In the genomic region with DNA sequence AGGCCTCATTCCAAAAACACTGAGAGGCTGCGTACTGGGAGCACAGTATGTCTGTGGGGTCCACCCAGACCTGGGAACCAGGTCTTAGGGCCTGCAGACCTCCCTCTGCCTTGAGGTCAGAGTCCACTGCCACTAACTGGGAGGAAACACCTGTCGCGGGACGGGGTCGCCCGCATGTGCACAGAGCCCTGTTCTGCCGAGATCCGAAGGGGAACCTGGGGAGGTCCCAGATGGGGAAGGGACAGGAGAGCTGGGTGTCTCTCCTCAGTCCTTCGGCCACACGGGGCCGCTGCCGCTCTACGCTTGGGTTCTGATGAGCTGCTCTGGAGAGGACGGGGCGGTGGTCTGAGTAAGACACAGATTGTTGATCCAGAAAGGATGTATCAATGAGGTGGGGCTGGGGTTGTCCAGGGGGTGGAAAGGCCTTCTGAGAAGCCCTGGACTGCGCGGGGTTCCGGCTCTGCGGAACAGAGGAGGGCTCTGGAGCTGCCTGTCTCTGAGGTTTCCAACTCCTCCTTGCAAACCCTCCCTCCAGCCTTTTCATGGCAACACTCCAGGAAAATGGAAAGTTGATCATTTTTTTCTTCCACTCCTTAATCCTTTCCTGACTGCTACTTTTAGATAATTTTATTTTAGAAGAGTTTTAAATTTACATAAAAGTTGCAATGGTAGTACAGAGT, we compare ENCODE assay signal across 8 cellular contexts. TPM values are rescaled to one million over a fixed set of nuclear protein-coding genes. Genes with fewer than 3 reads are reported as not detected.
DNase-seq lines count a peak whose midpoint lies in the region; ATAC-seq, FAIRE-seq and TF ChIP-seq lines count a peak whose summit lies in the region.
"Not testable (repeated sequence)": the region's sequence is repeated elsewhere in the genome, so short reads cannot be mapped to it uniquely, and the experiment has no call there.

No MANE protein-coding gene starts in this region.

- ATAC-seq in GM12878 = peak; percentile 98

- peak overlapping the region; percentile 5; the same call in 1 of the 2 replicates for H3K4me2 ChIP-seq in GM12878 (ENCODE audit: control insufficient read depth, insufficient read depth)

- not testable (repeated sequence) for H4K20me1 ChIP-seq in GM12878 (ENCODE audit: control insufficient read depth, insufficient read depth)

- H3K27ac Mint-ChIP-seq in type B pancreatic cell = not testable (repeated sequence)

- SMC1A ChIA-PET in GM12878 (lab: Charles Lee; ENCODE audit: uncharacterized antibody, unreplicated experiment) = interaction anchor here (0.6 to 8.6 kb wide), 12 partner anchors 10 to 1804 kb away, joined by 3 to 221 read pairs (median 5); no protein-coding TSS in a partner anchor

- BruUV-seq in GM12878 (replicated peaks; lab: Mats Ljungman, UMichigan) = not testable (repeated sequence)

- CTCF ChIA-PET in GM12878 (lab: Yijun Ruan, JAX) = interaction anchor here (0.6 to 10.3 kb wide), 30 partner anchors 12 to 605 kb away, joined by 3 to 480 read pairs (median 6); a partner anchor contains a TSS

- H3K79me2 ChIP-seq in GM12878 (ENCODE audit: control insufficient read depth, insufficient read depth, low read length) = not testable (repeated sequence)

- WGBS in GM12878 (ENCODE audit: insufficient coverage, insufficient replicate concordance, low lambda C conversion rate, missing lambda C conversion rate) = 5% methylated on average over 19 of the region's 19 CpGs
- WGBS in prostate gland = 3% methylated on average over 19 of the region's 19 CpGs

- in situ Hi-C loops in GM12878 (cut with MboI) = loop anchor here (5.0 kb wide), 3 partner anchors 115 to 250 kb away; a partner anchor contains a TSS

- intact Hi-C loops in GM12878 (cut with micrococcal nuclease; ENCODE audit: unreplicated experiment) (loop anchor here (1.0 to 10.0 kb wide), 4 partner anchors 62 to 603 kb away; a partner anchor contains a TSS), prostate gland (cut with DNase I) (loop anchor here (5.0 kb wide), 1 partner anchor 50 kb away; no protein-coding TSS in a partner anchor)

- H3K9ac ChIP-seq in GM12878 (ENCODE audit: control insufficient read depth, insufficient read depth, low read length) = not testable (repeated sequence)

- not testable (repeated sequence) for H2AFZ ChIP-seq in GM12878 (ENCODE audit: control insufficient read depth, low read depth, low read length)

- not testable (repeated sequence) for H3K4me3 Mint-ChIP-seq in type B pancreatic cell

- not testable (repeated sequence) for H3K4me3 ChIP-seq in GM12878, prostate gland

- not testable (repeated sequence) for H3K27me3 ChIP-seq in GM12878 (replicated peaks in 1 of 2; ENCODE audit: control insufficient read depth in 2 of 2, insufficient read depth in 2 of 2, low read length in 1 of 2)
- H3K27me3 ChIP-seq in prostate gland (replicated peaks; ENCODE audit: insufficient read depth) = peaks cover 15% of the 10 kb centered on the region

- peak; percentile 91 for TF ChIP-seq RAD21 in GM12878 (IDR thresholded peaks at IDR 0.05; ENCODE audit: insufficient read depth, low read depth, low read length)

- peaks cover 89% of the 10 kb centered on the region for H3K27me3 Mint-ChIP-seq in type B pancreatic cell

- not testable (repeated sequence) for TF ChIP-seq EP300 in GM12878 (IDR thresholded peaks at IDR 0.05; ENCODE audit: borderline replicate concordance in 1 of 2, control insufficient read depth in 1 of 2, low read depth in 2 of 2, low read length in 2 of 2)

- not testable (repeated sequence) for H3K36me3 Mint-ChIP-seq in type B pancreatic cell

- peak; percentile 96 for FAIRE-seq in GM12878 (lab: Jason Lieb, UNC)

- TF ChIP-seq POLR2A in GM12878 (IDR thresholded peaks at IDR 0.05; ENCODE audit: low read depth, low read length); prostate gland (IDR thresholded peaks at IDR 0.05): not testable (repeated sequence)

- H3K36me3 ChIP-seq in GM12878 (ENCODE audit: control insufficient read depth in 2 of 2, insufficient read depth in 2 of 2, low read length in 1 of 2); prostate gland: not testable (repeated sequence)

- H3K4me1 ChIP-seq in GM12878 (ENCODE audit: control insufficient read depth, insufficient read depth, low read length); prostate gland (replicated peaks): not testable (repeated sequence)

- H3K27ac ChIP-seq in GM12878 (ENCODE audit: control insufficient read depth, insufficient read depth); prostate gland: not testable (repeated sequence)

- peak; percentile 93 for TF ChIP-seq CTCF in GM12872 (IDR thresholded peaks at IDR 0.05; ENCODE audit: insufficient read depth, low read depth, low read length)
- TF ChIP-seq CTCF in GM12878 (IDR thresholded peaks at IDR 0.05 in 2 of 3, conservative IDR thresholded peaks at IDR 0.05 in 1 of 3; ENCODE audit: control insufficient read depth in 2 of 3, extremely low read depth in 1 of 3, insufficient read depth in 1 of 3, low read depth in 3 of 3, low read length in 3 of 3) = peak; percentile 87 to 90 (median 89)
- peak; percentile 30 to 79 (median 68) for TF ChIP-seq CTCF in prostate gland (IDR thresholded peaks at IDR 0.05)
- TF ChIP-seq CTCF in type B pancreatic cell (conservative IDR thresholded peaks at IDR 0.05) = peak; percentile 85

- H3K9me3 Mint-ChIP-seq in type B pancreatic cell = not testable (repeated sequence)

- not testable (repeated sequence) for H3K4me1 Mint-ChIP-seq in type B pancreatic cell (ENCODE audit: unreplicated experiment)

- RAD21 ChIA-PET in GM12878 (lab: Charles Lee; ENCODE audit: unreplicated experiment) = interaction anchor here (0.6 to 6.9 kb wide), 23 partner anchors 11 to 605 kb away, joined by 3 to 159 read pairs (median 4); a partner anchor contains a TSS

- POLR2A ChIA-PET in GM12878 (lab: Charles Lee) = interaction anchor here (0.7 to 3.5 kb wide), 4 partner anchors 50 to 190 kb away, joined by 3 to 15 read pairs (median 3); a partner anchor contains a TSS

- DNase-seq in HPDE6-E6E7 (ENCODE audit: extremely low spot score) (peak; percentile 68), NCI-H748 treated with DMSO at 0.1 percent for 48 hours (lab: John Stamatoyannopoulos, UW) (peak; percentile 49), hepatic stellate cell (ENCODE audit: low spot score) (peak; percentile 66), prostate gland (ENCODE audit: low spot score) (peak; percentile 68)
- peak; percentile 66 for DNase-seq in activated CD4-positive, CD25-positive, alpha-beta regulatory T cell treated with anti-CD3 and anti-CD28 coated beads, Interleukin-2, amount 50 U/mL, for 16 hours (ENCODE audit: low read depth, low spot score)
- not testable (repeated sequence) for DNase-seq in GM12878 (ENCODE audit: low read depth, low spot score); type B pancreatic cell (ENCODE audit: extremely low spot score, unreplicated experiment)

- H3K9me3 ChIP-seq in GM12878 (replicated peaks; ENCODE audit: control insufficient read depth, insufficient read depth, low read length); prostate gland: not testable (repeated sequence)

TF ChIP-seq in GM12878, 131 proteins besides CTCF, POLR2A, EP300 and RAD21:
- TF ChIP-seq BHLHE40 (IDR thresholded peaks at IDR 0.05; ENCODE audit: borderline replicate concordance in 1 of 2, low read depth in 2 of 2, low read length in 1 of 2) (0 out of 4 replicates have a peak, but pooled peaks of 1 of the 2 experiments have one; percentile 8), YY1 (IDR thresholded peaks at IDR 0.05; ENCODE audit: low read depth, low read length) (peak; percentile 39; the same call in 1 of the 2 replicates), SMC3 (IDR thresholded peaks at IDR 0.05; ENCODE audit: borderline replicate concordance, low read length) (peak; percentile 59; the same call in 1 of the 2 replicates)

RNA-seq across cellular contexts. Expression of a gene that starts 7.2 kb away (rescaled TPM):
- 370 and 377 TPM in 2 replicates for total RNA-seq in GM12878 (2013; cell fraction: nucleolus; rRNA removed)
- total RNA-seq in GM12878 (2014; rRNA removed) = 483 and 499 TPM in 2 replicates
- 262 and 265 TPM in 2 replicates for total RNA-seq in GM12878 (2014; rRNA removed; fragmentation: Illumina TruSeq; extraction: Trizol)
- total RNA-seq in GM12878 (2021) = 390 and 409 TPM in 2 replicates
- polyA plus RNA-seq in GM12878 (2011; ENCODE audit: low read depth) = 300 TPM
- polyA plus RNA-seq in GM12878 (2011; rRNA removed) = 259 and 321 TPM in 2 replicates
- polyA plus RNA-seq in GM12878 (2011; cell fraction: cytosol; rRNA removed) = 371 and 460 TPM in 2 replicates
- polyA plus RNA-seq in GM12878 (2011; cell fraction: nucleus; rRNA removed) = 254 and 282 TPM in 2 replicates
- 497 and 532 TPM in 2 replicates for polyA plus RNA-seq in GM12878 (2012)
- 157 and 256 TPM in 2 replicates for polyA plus RNA-seq in GM12878 (2014; fragmentation: Illumina TruSeq; extraction: Trizol)
- 10 to 100 TPM; 35.1 to 62.3 TPM for polyA plus RNA-seq in GM12878 (2014; fragmentation: Nextera tagmentation; extraction: Ambion mirVana)
- 480 and 510 TPM in 2 replicates for polyA plus RNA-seq in GM12878 (2014; rRNA removed)
- 100 to 1,000 TPM; 251 to 272 TPM for polyA plus RNA-seq in GM12878 (2016; fragmentation: Nextera tagmentation; extraction: Ambion mirVana)
- 217 and 352 TPM in 2 replicates for polyA minus RNA-seq in GM12878 (2011; rRNA and poly(A)+ RNA removed)
- polyA minus RNA-seq in GM12878 (2011; cell fraction: cytosol; rRNA and poly(A)+ RNA removed) = 109 and 129 TPM in 2 replicates
- polyA minus RNA-seq in GM12878 (2011; cell fraction: nucleus; rRNA and poly(A)+ RNA removed) = 98.8 and 156 TPM in 2 replicates
- total RNA-seq in prostate gland = 100 to 1,000 TPM; 293 to 354 TPM
- 50.8 and 109 TPM in 2 replicates for total RNA-seq in type B pancreatic cell (ENCODE audit: low replicate concordance)
